ENCODE assay signal across 9 cellular contexts in the genomic region with DNA sequence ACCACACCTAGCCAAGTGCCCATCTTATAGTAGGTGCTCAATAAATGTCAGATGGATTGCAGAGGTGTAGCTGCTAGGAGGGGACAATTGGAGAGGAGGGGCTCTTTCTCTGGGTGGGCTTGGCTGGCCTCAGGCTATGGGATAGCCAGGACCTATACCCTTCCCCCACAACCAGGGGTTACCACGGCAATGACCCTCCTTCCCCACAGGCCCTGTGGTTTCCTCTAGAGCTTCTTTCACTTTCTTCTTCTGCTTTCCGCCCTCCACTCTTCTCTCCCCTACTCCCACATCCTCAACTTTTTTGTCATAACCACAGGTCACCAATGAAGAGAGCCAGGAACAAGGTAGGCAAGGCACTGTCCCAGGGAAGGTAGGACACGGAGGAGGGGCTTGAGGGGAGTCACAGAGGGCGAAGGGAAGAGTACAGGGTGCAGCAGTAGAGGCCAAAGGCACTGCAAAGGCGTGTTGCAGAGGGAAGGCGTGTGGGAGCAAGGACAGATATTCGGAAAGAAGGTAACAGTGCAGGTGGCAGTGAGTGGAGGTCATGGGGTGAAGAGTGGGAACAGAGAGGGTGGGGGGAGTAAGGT. TPM values are rescaled to one million over a fixed set of nuclear protein-coding genes. Genes with fewer than 3 reads are reported as not detected.
DNase-seq lines count a peak whose midpoint lies in the region; ATAC-seq and TF ChIP-seq lines count a peak whose summit lies in the region.
"Had no signal": no experiment of that assay in that cellular context is flagged by ENCODE, and none has a peak within 500 bp of the region (broad histone marks: within the 10 kb centered on the region; RNA-seq: fewer than 3 reads in every experiment).

No MANE protein-coding gene starts in this region.

- no peak overlapping the region for H4K8ac ChIP-seq in neuronal stem cell (ENCODE audit: low read depth, low read length)

- no peak for ATAC-seq in CD4-positive, alpha-beta T cell (ENCODE audit: poor library complexity)

- H2AK5ac ChIP-seq in neuronal stem cell (ENCODE audit: low read depth, low read length) = no peak overlapping the region

- 50 to 60% methylated on average over 7 of the region's 7 CpGs for WGBS in esophagus squamous epithelium, 2 donors
- no CpG with 5 or more reads among the region's 7 CpGs for WGBS in neuronal stem cell (ENCODE audit: extremely low coverage in 2 of 2, insufficient read length in 2 of 2, insufficient replicate concordance in 1 of 2), 2 donors

- no peak overlapping the region for H3K4me2 ChIP-seq in neuronal stem cell (ENCODE audit: insufficient read depth, low read length, poor library complexity, severe bottlenecking)

- TF ChIP-seq POLR2A in NB4 (IDR thresholded peaks at IDR 0.05; ENCODE audit: extremely low read depth, insufficient read length) (no peak), esophagus squamous epithelium (IDR thresholded peaks at IDR 0.05) (no peak)

- no peak overlapping the region for H3K9ac ChIP-seq in neuronal stem cell (ENCODE audit: low read depth, low read length, poor library complexity)

- H3K14ac ChIP-seq in neuronal stem cell (ENCODE audit: low read length) = no peak overlapping the region

- H2BK5ac ChIP-seq in neuronal stem cell (ENCODE audit: low read length) = no peak overlapping the region

- no peak for DNase-seq in CD4-positive, alpha-beta T cell
- DNase-seq in GM19240 (ENCODE audit: insufficient read length, low spot score) (peak; percentile 56), NB4 (ENCODE audit: low read depth) (peak; percentile 85), esophagus squamous epithelium (lab: John Stamatoyannopoulos, UW) (no peak), NCI-H128 (lab: John Stamatoyannopoulos, UW; ENCODE audit: unreplicated experiment) (no peak), neuronal stem cell (ENCODE audit: low spot score) (no peak), NCI-H446 (lab: John Stamatoyannopoulos, UW) (no peak), OCI-M2 (lab: John Stamatoyannopoulos, UW; ENCODE audit: unreplicated experiment) (no peak)
- DNase-seq: NCI-H526 treated with DMSO at 0.1 percent for 48 hours had no signal

- peaks cover 50% of the 10 kb centered on the region for H3K36me3 Mint-ChIP-seq in CD4-positive, alpha-beta T cell (ENCODE audit: low read depth)

- TF ChIP-seq CTCF in CD4-positive, alpha-beta T cell (IDR thresholded peaks at IDR 0.05) = no peak
- no peak for TF ChIP-seq CTCF in NB4 (IDR thresholded peaks at IDR 0.05; ENCODE audit: low read depth, low read length)
- no peak for TF ChIP-seq CTCF in esophagus squamous epithelium (IDR thresholded peaks at IDR 0.05)

- H3K4me3 ChIP-seq in NB4 (ENCODE audit: low read depth, low read length) (peak overlapping the region; percentile 43), esophagus squamous epithelium (peak overlapping the region in 1 of 4 donors; percentile 25), neuronal stem cell (ENCODE audit: low read length in 2 of 2) (no peak overlapping the region)

- peak overlapping the region; percentile 77 for H3K4me3 Mint-ChIP-seq in CD4-positive, alpha-beta T cell

- POLR2A ChIA-PET in CD4-positive, alpha-beta T cell (lab: Charles Lee) = interaction anchor here (0.7 to 5.0 kb wide), 13 partner anchors 8 to 203 kb away, joined by 3 to 45 read pairs (median 8); a partner anchor contains a TSS

- H3K79me1 ChIP-seq in neuronal stem cell (ENCODE audit: low read depth, low read length) = no peaks in the 10 kb centered on the region

- no peak overlapping the region for H3K23ac ChIP-seq in neuronal stem cell (ENCODE audit: low read depth, low read length, poor library complexity)

- no peaks in the 10 kb centered on the region for H3K27me3 Mint-ChIP-seq in CD4-positive, alpha-beta T cell

- no peaks in the 10 kb centered on the region for H3K9me3 Mint-ChIP-seq in CD4-positive, alpha-beta T cell

- intact Hi-C loops in CD4-positive, alpha-beta T cell (cut with DNase I, micrococcal nuclease) = no loop called here
- intact Hi-C loops in esophagus squamous epithelium (cut with DNase I) = no loop called here

- H2BK15ac ChIP-seq in neuronal stem cell (ENCODE audit: low read length) = no peak overlapping the region

- H2AFZ ChIP-seq in neuronal stem cell (ENCODE audit: low read length) = no peak overlapping the region

- CTCF ChIA-PET in CD4-positive, alpha-beta T cell (lab: Charles Lee) = interaction anchor here (0.8 to 2.5 kb wide), 7 partner anchors 11 to 136 kb away, joined by 4 to 12 read pairs (median 5); a partner anchor contains a TSS

- peak overlapping the region; percentile 73 for H3K27ac Mint-ChIP-seq in CD4-positive, alpha-beta T cell

- no peak overlapping the region for H3K18ac ChIP-seq in neuronal stem cell (ENCODE audit: low read length)

- H3K4me1 Mint-ChIP-seq in CD4-positive, alpha-beta T cell (ENCODE audit: low read depth) = peaks cover 67% of the 10 kb centered on the region

- peaks cover 11 to 47% (median 16%) of the 10 kb centered on the region in 3 donors for H3K4me1 ChIP-seq in esophagus squamous epithelium
- peaks cover 4 to 5% of the 10 kb centered on the region in 2 donors for H3K4me1 ChIP-seq in neuronal stem cell (ENCODE audit: control insufficient read depth in 2 of 2, insufficient read depth in 1 of 2, low read depth in 1 of 2, low read length in 2 of 2)

- no peaks in the 10 kb centered on the region for H3K27me3 ChIP-seq in CD4-positive, alpha-beta T cell (ENCODE audit: control insufficient read depth, insufficient read depth, low read length)
- H3K27me3 ChIP-seq in esophagus squamous epithelium (no peaks in the 10 kb centered on the region), neuronal stem cell (ENCODE audit: control insufficient read depth in 3 of 3, insufficient read depth in 3 of 3, low read depth in 1 of 3, low read length in 3 of 3) (peaks cover 0 to 25% (median 0%) of the 10 kb centered on the region in 3 experiments)

- no peak overlapping the region for H2BK12ac ChIP-seq in neuronal stem cell (ENCODE audit: low read length)

- H3K9me3 ChIP-seq in CD4-positive, alpha-beta T cell (ENCODE audit: control insufficient read depth, low read length) = no peaks in the 10 kb centered on the region
- H3K9me3 ChIP-seq in esophagus squamous epithelium = no peaks in the 10 kb centered on the region
- H3K9me3 ChIP-seq in neuronal stem cell (replicated peaks in 1 of 2; ENCODE audit: control insufficient read depth in 2 of 2, insufficient read depth in 1 of 2, low read depth in 1 of 2, low read length in 2 of 2) = no peaks in the 10 kb centered on the region

- H4K91ac ChIP-seq in neuronal stem cell (ENCODE audit: low read depth, low read length, poor library complexity) = no peak overlapping the region

- no peak overlapping the region for H2BK120ac ChIP-seq in neuronal stem cell (ENCODE audit: low read depth, low read length)

- H3K4ac ChIP-seq in neuronal stem cell (ENCODE audit: low read length) = no peak overlapping the region

- H3K27ac ChIP-seq in CD4-positive, alpha-beta T cell (ENCODE audit: low read depth, low read length) = peak overlapping the region; percentile 57
- H3K27ac ChIP-seq in esophagus squamous epithelium (peak overlapping the region; percentile 4 to 59 (median 31)), neuronal stem cell (replicated peaks; ENCODE audit: low read length) (no peak overlapping the region)

- H3K36me3 ChIP-seq in esophagus squamous epithelium = peaks cover 38 to 50% (median 41%) of the 10 kb centered on the region in 3 donors
- H3K36me3 ChIP-seq in neuronal stem cell (replicated peaks in 1 of 2; ENCODE audit: control insufficient read depth in 2 of 2, insufficient read depth in 2 of 2, low read length in 2 of 2) = no peaks in the 10 kb centered on the region

RNA-seq across cellular contexts. Expression of a gene that starts 1.9 kb away (rescaled TPM):
- 100 to 1,000 TPM; 166 to 180 TPM for total RNA-seq in CD4-positive, alpha-beta T cell
- total RNA-seq in esophagus squamous epithelium = 1 to 10 TPM; 4.2 to 7.2 (median 5.9) TPM
- 0.07 TPM for polyA plus RNA-seq in neuronal stem cell (2013, experiment 1 of 2)
- polyA plus RNA-seq in neuronal stem cell (2013, experiment 2 of 2) = 0.03 TPM

RNA-seq across cellular contexts. Expression of a gene that starts 23.0 kb away (rescaled TPM):
- 10 to 100 TPM; 14.0 to 15.8 TPM for total RNA-seq in CD4-positive, alpha-beta T cell
- 100 to 1,000 TPM in 3 of 4 donors, 10 to 100 TPM in 1; 98.0 to 171 (median 125) TPM for total RNA-seq in esophagus squamous epithelium
- 11.1 TPM for polyA plus RNA-seq in neuronal stem cell (2013, experiment 1 of 2)
- 10.9 TPM for polyA plus RNA-seq in neuronal stem cell (2013, experiment 2 of 2)

RNA-seq across cellular contexts. Expression of a gene that starts 28.2 kb away (rescaled TPM):
- 10 to 100 TPM; 56.7 to 57.3 TPM for total RNA-seq in CD4-positive, alpha-beta T cell
- total RNA-seq in esophagus squamous epithelium = 10 to 100 TPM; 11.4 to 30.5 (median 15.7) TPM
- polyA plus RNA-seq in neuronal stem cell (2013, experiment 1 of 2) = 14.3 TPM
- polyA plus RNA-seq in neuronal stem cell (2013, experiment 2 of 2) = 14.1 TPM

RNA-seq across cellular contexts. Expression of a gene that starts 28.4 kb away (rescaled TPM):
- 10 to 100 TPM; 24.4 to 24.7 TPM for total RNA-seq in CD4-positive, alpha-beta T cell
- total RNA-seq in esophagus squamous epithelium = 10 to 100 TPM in 2 of 4 donors, 1 to 10 TPM in 2; 6.9 to 21.2 (median 9.8) TPM
- polyA plus RNA-seq in neuronal stem cell (2013, experiment 1 of 2) = 19.7 TPM
- 19.5 TPM for polyA plus RNA-seq in neuronal stem cell (2013, experiment 2 of 2)

RNA-seq across cellular contexts. Expression of a gene that starts 59.1 kb away (rescaled TPM):
- total RNA-seq in CD4-positive, alpha-beta T cell = under 1 TPM; 0.20 to 0.71 TPM
- total RNA-seq in esophagus squamous epithelium = 10 to 100 TPM; 32.2 to 85.6 (median 48.0) TPM
- polyA plus RNA-seq in neuronal stem cell (2013, experiment 1 of 2) = 14.2 TPM
- 14.1 TPM for polyA plus RNA-seq in neuronal stem cell (2013, experiment 2 of 2)

Comparison
In these comparisons a context has a peak if more than half of its experiments do, and no peak if none do; other contexts are left out.
1. DNase-seq: peak in GM19240 (single experiment) and NB4 (single experiment); none in CD4-positive, alpha-beta T cell (0 of 10), esophagus squamous epithelium (single experiment), NCI-H128 (single experiment), neuronal stem cell (single experiment), NCI-H446 (0 of 2) and OCI-M2 (single experiment).
2. RNA of a gene that starts 1.9 kb away (total RNA-seq): 166 to 180 TPM in CD4-positive, alpha-beta T cell; 4.2 to 7.2 TPM in esophagus squamous epithelium; every median in the first group is over 10 times any median in the second.
3. RNA of a gene that starts 23.0 kb away (total RNA-seq): 98.0 to 171 TPM in esophagus squamous epithelium; 14.0 to 15.8 TPM in CD4-positive, alpha-beta T cell; every median in the first group is over 4 times any median in the second.